ENCODE assay signal across 9 cellular contexts in the genomic region with DNA sequence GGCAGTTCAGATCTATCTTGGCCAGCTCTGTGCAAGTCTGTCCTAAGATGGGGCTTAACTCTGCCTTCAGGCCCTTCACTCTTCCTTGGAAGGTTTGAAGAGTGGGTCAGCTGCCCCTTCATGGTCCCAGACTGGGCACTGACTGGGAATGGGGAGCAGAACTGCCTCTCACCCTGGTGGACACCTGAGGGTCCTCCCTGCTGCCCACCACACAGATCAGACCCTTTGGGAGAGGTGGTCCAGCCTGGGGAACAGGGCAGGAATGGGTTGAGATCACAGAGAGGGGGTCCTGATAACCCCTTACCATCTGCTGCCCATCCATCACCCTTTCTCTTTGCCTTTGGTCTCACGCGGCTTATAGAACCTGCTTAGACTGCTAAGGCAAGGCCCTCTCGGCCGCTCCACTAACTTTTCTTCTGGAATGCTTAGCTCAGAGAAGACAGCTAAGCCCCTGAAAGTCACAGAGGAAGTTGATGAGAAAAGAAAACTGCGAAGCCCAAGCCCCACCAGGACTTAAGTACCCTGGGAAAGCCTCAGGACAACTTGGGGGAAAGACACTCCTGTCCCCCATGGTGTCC. TPM values are rescaled to one million over a fixed set of nuclear protein-coding genes. Genes with fewer than 3 reads are reported as not detected.
DNase-seq lines count a peak whose midpoint lies in the region; ATAC-seq and TF ChIP-seq lines count a peak whose summit lies in the region.
"Had no signal": no experiment of that assay in that cellular context is flagged by ENCODE, and none has a peak within 500 bp of the region (broad histone marks: within the 10 kb centered on the region; RNA-seq: fewer than 3 reads in every experiment).

No MANE protein-coding gene starts in this region.

- TF ChIP-seq CTCF in GM12864 (IDR thresholded peaks at IDR 0.05; ENCODE audit: low read depth, low read length, missing control alignments): no peak
- no peak for TF ChIP-seq CTCF in prostate gland (IDR thresholded peaks at IDR 0.05)

- no peak overlapping the region for H3K27ac ChIP-seq in prostate gland
- no peak overlapping the region for H3K27ac ChIP-seq in substantia nigra (ENCODE audit: low read depth, low read length, poor library complexity, severe bottlenecking)

- ATAC-seq in HG03342 (IDR thresholded peaks at IDR 0.05; ENCODE audit: unreplicated experiment): peak; percentile 21
- no peak for ATAC-seq in HG02678 (IDR thresholded peaks at IDR 0.05; ENCODE audit: unreplicated experiment)

- H3K9ac ChIP-seq in endocrine pancreas (ENCODE audit: control insufficient read depth, insufficient read depth, low read length): peak overlapping the region; percentile 36

- no peaks in the 10 kb centered on the region for H3K4me1 ChIP-seq in endocrine pancreas (ENCODE audit: control insufficient read depth, insufficient read depth, low read length)
- H3K4me1 ChIP-seq in prostate gland (replicated peaks): no peaks in the 10 kb centered on the region

- H3K27me3 ChIP-seq in endocrine pancreas (ENCODE audit: control insufficient read depth, insufficient read depth, low read length) (peaks cover 9% of the 10 kb centered on the region), prostate gland (replicated peaks; ENCODE audit: insufficient read depth) (peaks cover 5% of the 10 kb centered on the region)

- intact Hi-C loops in prostate gland (cut with DNase I): no loop called here

- 29% methylated on average over 5 of the region's 5 CpGs for WGBS in prostate gland

- peak overlapping the region; percentile 49 for H3K4me3 ChIP-seq in GM12864 (ENCODE audit: low read depth, low read length)
- H3K4me3 ChIP-seq in endocrine pancreas (ENCODE audit: control insufficient read depth, insufficient read depth, low read length): no peak overlapping the region
- H3K4me3 ChIP-seq in prostate gland: peak overlapping the region; percentile 33 to 42

- DNase-seq in GM12864 (ENCODE audit: low read depth) (no peak), prostate gland (ENCODE audit: low spot score) (no peak), substantia nigra (lab: John Stamatoyannopoulos, UW) (no peak), NCI-H1417 treated with DMSO at 0.1 percent for 48 hours (lab: John Stamatoyannopoulos, UW) (no peak), NCI-H82 treated with DMSO at 0.1 percent for 48 hours (lab: John Stamatoyannopoulos, UW; ENCODE audit: unreplicated experiment) (no peak)

- H3K9me3 ChIP-seq in endocrine pancreas (ENCODE audit: control insufficient read depth, low read length) (no peaks in the 10 kb centered on the region), prostate gland (no peaks in the 10 kb centered on the region)

- TF ChIP-seq POLR2A in prostate gland (IDR thresholded peaks at IDR 0.05): no peak

- H3K36me3 ChIP-seq in endocrine pancreas (ENCODE audit: control insufficient read depth, insufficient read depth, low read length) (no peaks in the 10 kb centered on the region), prostate gland (no peaks in the 10 kb centered on the region)

RNA-seq across cellular contexts. Expression of gene CDHR1, which starts 0.4 kb away (rescaled TPM):
- under 1 TPM; 0.45 to 0.82 TPM for total RNA-seq in prostate gland

RNA-seq across cellular contexts. Expression of gene GPR15LG, which starts 20.3 kb away (rescaled TPM):
- 1 to 10 TPM in 1 of 2 donors, not detected in 1; 3.1 TPM for total RNA-seq in prostate gland
- total RNA-seq: glomerular endothelial cell had no signal

RNA-seq across cellular contexts. Expression of gene LRIT2, which starts 31.4 kb away (rescaled TPM):
- not detected for total RNA-seq in prostate gland
- total RNA-seq: glomerular endothelial cell had no signal

RNA-seq across cellular contexts. Expression of gene LRIT1, which starts 47.4 kb away (rescaled TPM):
- 1 to 10 TPM in 1 of 2 donors, not detected in 1; 1.1 TPM for total RNA-seq in prostate gland
- total RNA-seq: glomerular endothelial cell had no signal

RNA-seq across cellular contexts. Expression of gene RGR, which starts 50.9 kb away (rescaled TPM):
- total RNA-seq in prostate gland: not detected
- total RNA-seq: glomerular endothelial cell had no signal
